Comparison of ENCODE assay signal across 12 cellular contexts in the genomic region with DNA sequence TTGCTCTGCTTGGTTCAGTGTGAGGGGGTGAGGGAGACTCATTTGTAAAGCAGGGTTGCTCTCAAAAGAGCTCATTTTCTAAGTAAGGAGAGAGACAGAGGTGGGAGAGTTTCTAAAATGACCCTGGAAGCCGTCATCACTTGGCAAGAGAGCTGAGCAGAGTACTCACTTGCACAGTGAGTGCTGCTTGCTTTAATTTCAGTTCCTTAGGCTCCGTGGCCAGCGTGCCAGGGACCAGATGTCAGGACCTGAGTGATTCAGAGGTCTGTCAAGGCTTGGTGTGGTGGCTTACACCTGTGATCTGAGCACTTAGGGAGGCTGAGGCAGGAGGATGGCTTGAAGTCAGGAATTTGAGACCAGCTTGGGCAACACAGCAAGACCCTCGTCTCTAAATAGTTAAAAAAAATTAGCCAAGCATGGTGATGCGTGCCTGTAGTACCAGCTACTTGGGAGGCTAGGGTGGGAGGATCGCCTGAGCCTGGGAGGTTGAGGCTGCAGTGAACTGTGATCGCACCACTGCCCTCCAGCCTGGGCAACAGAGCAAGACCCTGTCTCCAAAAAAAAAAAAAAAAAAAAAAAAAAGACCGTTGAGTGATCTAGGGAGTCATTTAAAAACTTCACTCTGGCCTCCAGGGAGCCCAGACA. TPM values are rescaled to one million over a fixed set of nuclear protein-coding genes. Genes with fewer than 3 reads are reported as not detected.
DNase-seq lines count a peak whose midpoint lies in the region; ATAC-seq and TF ChIP-seq lines count a peak whose summit lies in the region.
"Had no signal": no experiment of that assay in that cellular context is flagged by ENCODE, and none has a peak within 500 bp of the region (broad histone marks: within the 10 kb centered on the region; RNA-seq: fewer than 3 reads in every experiment).

No MANE protein-coding gene starts in this region.

- DNase-seq in DMS 273 (lab: John Stamatoyannopoulos, UW; ENCODE audit: unreplicated experiment) (peak; percentile 54), DMS 273 treated with DMSO at 0.1 percent for 48 hours (lab: John Stamatoyannopoulos, UW) (no peak), natural killer cell (no peak), tibial artery (no peak), substantia nigra (lab: John Stamatoyannopoulos, UW) (no peak)
- no peak for DNase-seq in activated naive CD8-positive, alpha-beta T cell treated with anti-CD3 and anti-CD28 coated beads, Interleukin-2, amount 10 ng/mL, durations not matched to agents 7 days and 5 days
- DNase-seq: activated CD4-positive, CD25-positive, alpha-beta regulatory T cell; DMS79 treated with DMSO at 0.1 percent for 48 hours had no signal

- POLR2A ChIA-PET in activated naive CD8-positive, alpha-beta T cell treated with anti-CD3 and anti-CD28 coated beads, Interleukin-2, amount 10 ng/mL, durations not matched to agents 7 days and 5 days (lab: Charles Lee) = interaction anchor here (0.6 to 1.2 kb wide), 8 partner anchors 12 to 55 kb away, joined by 3 to 4 read pairs (median 3); partner anchors contain the start of gene ZNF213

- no peaks in the 10 kb centered on the region for H3K9me3 Mint-ChIP-seq in activated naive CD8-positive, alpha-beta T cell treated with anti-CD3 and anti-CD28 coated beads, Interleukin-2, amount 10 ng/mL, durations not matched to agents 7 days and 5 days
- H3K9me3 Mint-ChIP-seq in natural killer cell = no peaks in the 10 kb centered on the region

- intact Hi-C loops in natural killer cell (cut with micrococcal nuclease) (loop anchor here (5.0 kb wide), 2 partner anchors 34 to 1404 kb away; no protein-coding TSS in a partner anchor), tibial artery (cut with DNase I; ENCODE audit: low total_unique reads) (loop anchor here (5.0 kb wide), 1 partner anchor 66 kb away; no protein-coding TSS in a partner anchor)

- H3K36me3 Mint-ChIP-seq in activated naive CD8-positive, alpha-beta T cell treated with anti-CD3 and anti-CD28 coated beads, Interleukin-2, amount 10 ng/mL, durations not matched to agents 7 days and 5 days = peaks cover 5% of the 10 kb centered on the region
- no peaks in the 10 kb centered on the region for H3K36me3 Mint-ChIP-seq in natural killer cell

- H3K27ac Mint-ChIP-seq in activated naive CD8-positive, alpha-beta T cell treated with anti-CD3 and anti-CD28 coated beads, Interleukin-2, amount 10 ng/mL, durations not matched to agents 7 days and 5 days = peak overlapping the region; percentile 98
- H3K27ac Mint-ChIP-seq in natural killer cell = peak overlapping the region; percentile 91 to 95

- no peak overlapping the region for H3K9ac ChIP-seq in KMS-11

- TF ChIP-seq CTCF in KMS-11 (conservative IDR thresholded peaks at IDR 0.05; ENCODE audit: low read depth, low read length) (no peak), natural killer cell (IDR thresholded peaks at IDR 0.05) (no peak), tibial artery (IDR thresholded peaks at IDR 0.05) (no peak)

- peaks cover 26% of the 10 kb centered on the region for H3K4me1 Mint-ChIP-seq in activated naive CD8-positive, alpha-beta T cell treated with anti-CD3 and anti-CD28 coated beads, Interleukin-2, amount 10 ng/mL, durations not matched to agents 7 days and 5 days
- H3K4me1 Mint-ChIP-seq in natural killer cell = peaks cover 19 to 40% of the 10 kb centered on the region in 2 donors

- H3K4me1 ChIP-seq in KMS-11 (ENCODE audit: low read depth, poor library complexity, severe bottlenecking) = peaks cover 15% of the 10 kb centered on the region
- H3K4me1 ChIP-seq in tibial artery = peaks cover 0 to 16% (median 12%) of the 10 kb centered on the region in 4 donors

- H3K4me2 ChIP-seq in KMS-11 = peak overlapping the region; percentile 83; the same call in 1 of the 2 replicates

- no peaks in the 10 kb centered on the region for H3K9me3 ChIP-seq in tibial artery

- ATAC-seq in activated naive CD8-positive, alpha-beta T cell treated with anti-CD3 and anti-CD28 coated beads, Interleukin-2, amount 10 ng/mL, durations not matched to agents 7 days and 5 days (ENCODE audit: low read depth) = no peak
- no peak for ATAC-seq in natural killer cell
- no peak for ATAC-seq in GM18520 (IDR thresholded peaks at IDR 0.05; ENCODE audit: unreplicated experiment)

- no peaks in the 10 kb centered on the region for H3K79me2 ChIP-seq in KMS-11 (ENCODE audit: insufficient read depth, low read depth)

- H3K4me3 Mint-ChIP-seq in activated naive CD8-positive, alpha-beta T cell treated with anti-CD3 and anti-CD28 coated beads, Interleukin-2, amount 10 ng/mL, durations not matched to agents 7 days and 5 days = peak overlapping the region; percentile 97
- H3K4me3 Mint-ChIP-seq in natural killer cell = peak overlapping the region; percentile 96

- no peaks in the 10 kb centered on the region for H3K36me3 ChIP-seq in KMS-11 (ENCODE audit: insufficient read depth)
- peaks cover 11 to 32% (median 31%) of the 10 kb centered on the region in 3 donors for H3K36me3 ChIP-seq in tibial artery

- no peak overlapping the region for H3K4me3 ChIP-seq in KMS-11 (IDR thresholded peaks at IDR 0.05; ENCODE audit: insufficient read depth, low read depth, low read length)
- no peak overlapping the region for H3K4me3 ChIP-seq in tibial artery

- H2AFZ ChIP-seq in KMS-11 (ENCODE audit: low read depth) = no peak overlapping the region

- no peaks in the 10 kb centered on the region for H3K27me3 Mint-ChIP-seq in activated naive CD8-positive, alpha-beta T cell treated with anti-CD3 and anti-CD28 coated beads, Interleukin-2, amount 10 ng/mL, durations not matched to agents 7 days and 5 days
- H3K27me3 Mint-ChIP-seq in natural killer cell (ENCODE audit: low read depth in 2 of 2) = no peaks in the 10 kb centered on the region

- H4K20me1 ChIP-seq in KMS-11 (ENCODE audit: insufficient read depth) = no peaks in the 10 kb centered on the region

- peaks cover 20% of the 10 kb centered on the region; the same call in 1 of the 2 replicates for H3K27me3 ChIP-seq in KMS-11 (ENCODE audit: insufficient read depth, low read depth)
- H3K27me3 ChIP-seq in tibial artery = no peaks in the 10 kb centered on the region

- H3K27ac ChIP-seq in KMS-11 = no peak overlapping the region
- no peak overlapping the region for H3K27ac ChIP-seq in tibial artery
- no peak overlapping the region for H3K27ac ChIP-seq in substantia nigra (ENCODE audit: low read depth, low read length, poor library complexity, severe bottlenecking)

RNA-seq across cellular contexts. Expression of gene ZNF205, which starts 10.7 kb away (rescaled TPM):
- total RNA-seq in activated naive CD8-positive, alpha-beta T cell treated with anti-CD3 and anti-CD28 coated beads, Interleukin-2, amount 10 ng/mL, durations not matched to agents 7 days and 5 days = not detected
- total RNA-seq in natural killer cell = under 1 TPM in 1 of 3 donors, not detected in 2; 0.16 TPM

RNA-seq across cellular contexts. Expression of gene ZNF213, which starts 11.8 kb away (rescaled TPM):
- total RNA-seq in activated naive CD8-positive, alpha-beta T cell treated with anti-CD3 and anti-CD28 coated beads, Interleukin-2, amount 10 ng/mL, durations not matched to agents 7 days and 5 days = 10 to 100 TPM; 12.9 to 13.3 TPM
- total RNA-seq in natural killer cell = 1 to 10 TPM; 4.8 to 6.8 (median 5.1) TPM

RNA-seq across cellular contexts. Expression of gene ZSCAN10, which starts 24.0 kb away (rescaled TPM):
- under 1 TPM; 0.37 to 0.39 TPM for total RNA-seq in activated naive CD8-positive, alpha-beta T cell treated with anti-CD3 and anti-CD28 coated beads, Interleukin-2, amount 10 ng/mL, durations not matched to agents 7 days and 5 days
- total RNA-seq in natural killer cell = under 1 TPM; 0.65 to 0.96 (median 0.77) TPM
- total RNA-seq: HT1080, smooth muscle cell had no signal

RNA-seq across cellular contexts. Expression of gene IL32, which starts 57.6 kb away (rescaled TPM):
- 1,000 to 10,000 TPM; 2,319 to 2,425 TPM for total RNA-seq in activated naive CD8-positive, alpha-beta T cell treated with anti-CD3 and anti-CD28 coated beads, Interleukin-2, amount 10 ng/mL, durations not matched to agents 7 days and 5 days
- 100 to 1,000 TPM; 305 to 562 (median 319) TPM for total RNA-seq in natural killer cell
